In the genomic region with DNA sequence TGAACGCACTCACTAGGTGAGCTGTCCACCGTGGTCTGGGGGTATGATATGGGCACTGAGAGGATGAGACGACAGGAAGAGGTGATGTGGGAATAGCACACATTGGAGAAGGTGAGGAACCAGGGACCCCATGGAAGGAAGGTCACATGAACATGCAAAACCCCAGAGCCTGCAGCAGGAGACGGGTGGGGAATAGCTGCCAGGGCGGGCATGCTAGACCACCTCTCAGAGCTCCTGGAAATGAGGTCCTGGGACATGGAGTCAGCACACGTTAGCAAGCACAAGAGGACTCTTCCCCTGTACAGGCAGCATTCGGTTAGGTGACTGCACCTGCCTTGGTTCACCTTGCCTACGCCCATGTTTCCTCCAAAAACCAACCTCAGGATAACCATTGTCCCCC, we compare ENCODE assay signal across 1 cellular context.
TF ChIP-seq lines count a peak whose summit lies in the region.

No MANE protein-coding gene starts in this region.

TF ChIP-seq in K562, 482 proteins besides CTCF, POLR2A, EP300 and RAD21:
- TF ChIP-seq ZNF24 (IDR thresholded peaks at IDR 0.05), result no peak
- TF ChIP-seq PRMT5 (CRISPR knock-in tag; IDR thresholded peaks at IDR 0.05), result 0 out of 2 replicates have a peak, but pooled peaks have one; percentile 5
